19 cellular contexts compared by ENCODE assay signal in the genomic region with DNA sequence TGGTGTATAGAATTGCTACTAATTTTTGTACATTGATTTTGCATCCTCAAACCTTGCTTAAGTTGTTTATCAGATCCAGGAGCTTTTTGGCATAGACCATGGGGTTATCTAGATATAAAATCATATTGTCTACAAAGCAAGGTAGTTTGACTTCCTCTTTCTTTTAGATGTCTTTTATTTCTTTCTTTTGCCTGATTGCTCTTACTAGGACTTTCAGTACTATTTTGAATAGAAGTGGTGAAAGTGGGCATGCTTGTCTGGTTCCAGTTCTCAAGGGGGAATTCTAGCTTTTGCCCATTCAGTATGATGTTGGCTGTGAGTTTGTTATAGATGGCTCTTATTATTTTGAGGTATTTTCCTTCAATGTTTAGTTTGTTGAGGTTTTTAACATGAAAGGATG.
A peak's percentile ranks its signal among the peaks of the same experiment; 100 is the strongest.
DNase-seq lines count a peak whose midpoint lies in the region; ATAC-seq and TF ChIP-seq lines count a peak whose summit lies in the region.
"Had no signal": no experiment of that assay in that cellular context is flagged by ENCODE, and none has a peak within 500 bp of the region (broad histone marks: within the 10 kb centered on the region; RNA-seq: fewer than 3 reads in every experiment).

No MANE protein-coding gene starts in this region.

- H3K4me3 Mint-ChIP-seq in chondrocyte (ENCODE audit: unreplicated experiment), result no peak overlapping the region
- H3K4me3 Mint-ChIP-seq: dendritic cell treated with granulocyte-macrophage colony-stimulating factor and Interleukin-4, amounts not matched to agents 40 ng/mL and 50 ng/mL, for 4 days; immature natural killer cell; natural killer cell treated with Interleukin-12 subunit alpha and Interleukin-12 subunit beta and Interleukin-15 and Interleukin-18, amount 100 ng/mL, for 72 hours had no signal

- H3K9me3 Mint-ChIP-seq in chondrocyte (ENCODE audit: low read depth), result peaks cover 15% of the 10 kb centered on the region

- H3K36me3 Mint-ChIP-seq in chondrocyte (ENCODE audit: low read depth), result no peaks in the 10 kb centered on the region
- H3K36me3 Mint-ChIP-seq: immature natural killer cell; natural killer cell treated with Interleukin-12 subunit alpha and Interleukin-12 subunit beta and Interleukin-15 and Interleukin-18, amount 100 ng/mL, for 72 hours had no signal

- H3K4me1 Mint-ChIP-seq in chondrocyte (ENCODE audit: low read depth), result no peaks in the 10 kb centered on the region
- H3K4me1 Mint-ChIP-seq: immature natural killer cell had no signal

- intact Hi-C loops in right cardiac atrium (cut with DNase I), result no loop called here

- H3K9me3 ChIP-seq in right cardiac atrium (ENCODE audit: control insufficient read depth, low read length), result no peaks in the 10 kb centered on the region
- H3K9me3 ChIP-seq: prostate gland, SK-N-SH had no signal

- peaks cover 5% of the 10 kb centered on the region for H3K27me3 Mint-ChIP-seq in chondrocyte (ENCODE audit: low read depth)
- H3K27me3 Mint-ChIP-seq: dendritic cell treated with granulocyte-macrophage colony-stimulating factor and Interleukin-4, amounts not matched to agents 40 ng/mL and 50 ng/mL, for 4 days had no signal

- TF ChIP-seq CTCF in GM12865 (IDR thresholded peaks at IDR 0.05; ENCODE audit: insufficient read depth, low read depth, low read length, missing control alignments), result no peak
- no peak for TF ChIP-seq CTCF in chondrocyte (IDR thresholded peaks at IDR 0.05)

- H3K4me3 ChIP-seq in GM12865 (ENCODE audit: low read depth, low read length), result no peak overlapping the region
- H3K4me3 ChIP-seq in right cardiac atrium (ENCODE audit: low read length), result no peak overlapping the region
- H3K4me3 ChIP-seq: prostate gland had no signal

- no peak overlapping the region for H3K27ac ChIP-seq in right cardiac atrium (ENCODE audit: low read length)
- H3K27ac ChIP-seq: prostate gland had no signal

- no peak overlapping the region for H3K27ac Mint-ChIP-seq in chondrocyte (ENCODE audit: unreplicated experiment)
- H3K27ac Mint-ChIP-seq: dendritic cell treated with granulocyte-macrophage colony-stimulating factor and Interleukin-4, amounts not matched to agents 40 ng/mL and 50 ng/mL, for 4 days; immature natural killer cell; natural killer cell treated with Interleukin-12 subunit alpha and Interleukin-12 subunit beta and Interleukin-15 and Interleukin-18, amount 100 ng/mL, for 72 hours had no signal

- H3K4me1 ChIP-seq in right cardiac atrium (ENCODE audit: control insufficient read depth, insufficient read depth, low read length), result no peaks in the 10 kb centered on the region
- H3K4me1 ChIP-seq: prostate gland had no signal

- peak; percentile 54 for DNase-seq in GM12865 (ENCODE audit: low read depth)
- DNase-seq in right cardiac atrium, result no peak
- DNase-seq in germinal center (ENCODE audit: low spot score), result no peak
- no peak for DNase-seq in chondrocyte (ENCODE audit: low spot score)
- DNase-seq in GDM1 (lab: John Stamatoyannopoulos, UW), result no peak
- DNase-seq: 8988T; activated CD4-positive, alpha-beta T cell treated with anti-CD3 and anti-CD28 coated beads, Interleukin-2, amount 50 U/mL, for 48 hours; C1 segment of cervical spinal cord; DMS53; immature natural killer cell; NCI-H2029; NCI-H526 treated with DMSO at 0.1 percent for 48 hours; SK-N-SH had no signal

- ATAC-seq in GM19351 (IDR thresholded peaks at IDR 0.05; ENCODE audit: unreplicated experiment) (peak; percentile 47), HG02678 (IDR thresholded peaks at IDR 0.05; ENCODE audit: unreplicated experiment) (peak; percentile 70), HG03432 (IDR thresholded peaks at IDR 0.05; ENCODE audit: unreplicated experiment) (peak; percentile 80), right cardiac atrium (no peak)
- ATAC-seq: natural killer cell treated with Interleukin-12 subunit alpha and Interleukin-12 subunit beta and Interleukin-15 and Interleukin-18, amount 100 ng/mL, for 72 hours had no signal

- no peaks in the 10 kb centered on the region for H3K27me3 ChIP-seq in right cardiac atrium (ENCODE audit: control insufficient read depth, insufficient read depth)

Comparison
In these comparisons a context has a peak if more than half of its experiments do, and no peak if none do; other contexts are left out.
1. ATAC-seq: peak in GM19351 (single experiment), HG02678 (single experiment) and HG03432 (single experiment); none in right cardiac atrium (0 of 2).